2 cellular contexts compared by ENCODE assay signal in the genomic region with DNA sequence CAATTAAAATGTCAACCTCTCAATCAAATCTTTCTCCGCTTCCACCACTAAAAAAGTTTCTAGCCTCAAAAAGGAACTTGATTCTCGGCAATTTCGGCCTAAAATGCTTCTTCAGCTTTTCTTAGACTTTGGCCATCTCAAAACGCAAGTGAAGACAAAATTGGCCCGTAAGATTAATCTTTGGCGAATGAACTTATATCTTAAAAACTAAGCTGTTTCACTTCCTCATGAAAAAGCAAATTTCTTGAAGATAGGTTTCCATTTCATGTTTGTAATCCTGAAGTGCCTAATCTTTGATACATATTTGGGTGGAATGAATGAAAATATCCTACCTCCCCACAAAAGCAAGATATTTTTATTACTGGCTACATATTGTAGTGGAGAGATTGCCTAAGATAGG.
TF ChIP-seq lines count a peak whose summit lies in the region.

No MANE protein-coding gene starts in this region.

TF ChIP-seq in SK-N-SH, 30 proteins besides CTCF, POLR2A, EP300 and RAD21 (continued from another document):
- TF ChIP-seq, protein P1, sequence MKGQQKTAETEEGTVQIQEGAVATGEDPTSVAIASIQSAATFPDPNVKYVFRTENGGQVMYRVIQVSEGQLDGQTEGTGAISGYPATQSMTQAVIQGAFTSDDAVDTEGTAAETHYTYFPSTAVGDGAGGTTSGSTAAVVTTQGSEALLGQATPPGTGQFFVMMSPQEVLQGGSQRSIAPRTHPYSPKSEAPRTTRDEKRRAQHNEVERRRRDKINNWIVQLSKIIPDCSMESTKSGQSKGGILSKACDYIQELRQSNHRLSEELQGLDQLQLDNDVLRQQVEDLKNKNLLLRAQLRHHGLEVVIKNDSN (IDR thresholded peaks at IDR 0.05; ENCODE audit: borderline replicate concordance, low read depth) = no peak
- TF ChIP-seq NRF1 (IDR thresholded peaks at IDR 0.05; ENCODE audit: low read depth, low read length) (no peak), NFIC (IDR thresholded peaks at IDR 0.05; ENCODE audit: borderline replicate concordance) (no peak), YY1 (IDR thresholded peaks at IDR 0.05; ENCODE audit: low read depth) (no peak), RXRA (IDR thresholded peaks at IDR 0.05; ENCODE audit: borderline replicate concordance, low read depth) (no peak), TAF1 (IDR thresholded peaks at IDR 0.05; ENCODE audit: borderline replicate concordance, low read depth, low read length) (no peak), JUND (IDR thresholded peaks at IDR 0.05) (no peak)
- TF ChIP-seq, protein P2, sequence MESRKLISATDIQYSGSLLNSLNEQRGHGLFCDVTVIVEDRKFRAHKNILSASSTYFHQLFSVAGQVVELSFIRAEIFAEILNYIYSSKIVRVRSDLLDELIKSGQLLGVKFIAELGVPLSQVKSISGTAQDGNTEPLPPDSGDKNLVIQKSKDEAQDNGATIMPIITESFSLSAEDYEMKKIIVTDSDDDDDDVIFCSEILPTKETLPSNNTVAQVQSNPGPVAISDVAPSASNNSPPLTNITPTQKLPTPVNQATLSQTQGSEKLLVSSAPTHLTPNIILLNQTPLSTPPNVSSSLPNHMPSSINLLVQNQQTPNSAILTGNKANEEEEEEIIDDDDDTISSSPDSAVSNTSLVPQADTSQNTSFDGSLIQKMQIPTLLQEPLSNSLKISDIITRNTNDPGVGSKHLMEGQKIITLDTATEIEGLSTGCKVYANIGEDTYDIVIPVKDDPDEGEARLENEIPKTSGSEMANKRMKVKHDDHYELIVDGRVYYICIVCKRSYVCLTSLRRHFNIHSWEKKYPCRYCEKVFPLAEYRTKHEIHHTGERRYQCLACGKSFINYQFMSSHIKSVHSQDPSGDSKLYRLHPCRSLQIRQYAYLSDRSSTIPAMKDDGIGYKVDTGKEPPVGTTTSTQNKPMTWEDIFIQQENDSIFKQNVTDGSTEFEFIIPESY (IDR thresholded peaks at IDR 0.05; ENCODE audit: borderline replicate concordance, low read depth) = no peak
- TF ChIP-seq, protein P3, sequence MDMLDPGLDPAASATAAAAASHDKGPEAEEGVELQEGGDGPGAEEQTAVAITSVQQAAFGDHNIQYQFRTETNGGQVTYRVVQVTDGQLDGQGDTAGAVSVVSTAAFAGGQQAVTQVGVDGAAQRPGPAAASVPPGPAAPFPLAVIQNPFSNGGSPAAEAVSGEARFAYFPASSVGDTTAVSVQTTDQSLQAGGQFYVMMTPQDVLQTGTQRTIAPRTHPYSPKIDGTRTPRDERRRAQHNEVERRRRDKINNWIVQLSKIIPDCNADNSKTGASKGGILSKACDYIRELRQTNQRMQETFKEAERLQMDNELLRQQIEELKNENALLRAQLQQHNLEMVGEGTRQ (IDR thresholded peaks at IDR 0.05; ENCODE audit: borderline replicate concordance, low read depth, low read length) = no peak
- TF ChIP-seq, protein P4, sequence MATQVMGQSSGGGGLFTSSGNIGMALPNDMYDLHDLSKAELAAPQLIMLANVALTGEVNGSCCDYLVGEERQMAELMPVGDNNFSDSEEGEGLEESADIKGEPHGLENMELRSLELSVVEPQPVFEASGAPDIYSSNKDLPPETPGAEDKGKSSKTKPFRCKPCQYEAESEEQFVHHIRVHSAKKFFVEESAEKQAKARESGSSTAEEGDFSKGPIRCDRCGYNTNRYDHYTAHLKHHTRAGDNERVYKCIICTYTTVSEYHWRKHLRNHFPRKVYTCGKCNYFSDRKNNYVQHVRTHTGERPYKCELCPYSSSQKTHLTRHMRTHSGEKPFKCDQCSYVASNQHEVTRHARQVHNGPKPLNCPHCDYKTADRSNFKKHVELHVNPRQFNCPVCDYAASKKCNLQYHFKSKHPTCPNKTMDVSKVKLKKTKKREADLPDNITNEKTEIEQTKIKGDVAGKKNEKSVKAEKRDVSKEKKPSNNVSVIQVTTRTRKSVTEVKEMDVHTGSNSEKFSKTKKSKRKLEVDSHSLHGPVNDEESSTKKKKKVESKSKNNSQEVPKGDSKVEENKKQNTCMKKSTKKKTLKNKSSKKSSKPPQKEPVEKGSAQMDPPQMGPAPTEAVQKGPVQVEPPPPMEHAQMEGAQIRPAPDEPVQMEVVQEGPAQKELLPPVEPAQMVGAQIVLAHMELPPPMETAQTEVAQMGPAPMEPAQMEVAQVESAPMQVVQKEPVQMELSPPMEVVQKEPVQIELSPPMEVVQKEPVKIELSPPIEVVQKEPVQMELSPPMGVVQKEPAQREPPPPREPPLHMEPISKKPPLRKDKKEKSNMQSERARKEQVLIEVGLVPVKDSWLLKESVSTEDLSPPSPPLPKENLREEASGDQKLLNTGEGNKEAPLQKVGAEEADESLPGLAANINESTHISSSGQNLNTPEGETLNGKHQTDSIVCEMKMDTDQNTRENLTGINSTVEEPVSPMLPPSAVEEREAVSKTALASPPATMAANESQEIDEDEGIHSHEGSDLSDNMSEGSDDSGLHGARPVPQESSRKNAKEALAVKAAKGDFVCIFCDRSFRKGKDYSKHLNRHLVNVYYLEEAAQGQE (IDR thresholded peaks at IDR 0.05; ENCODE audit: low read depth, low read length) = no peak

TF ChIP-seq in SK-N-SH treated with all-trans-retinoic acid at 6 μM for 48 hours, 23 proteins besides CTCF, POLR2A, EP300 and RAD21:
- TF ChIP-seq, protein P5, sequence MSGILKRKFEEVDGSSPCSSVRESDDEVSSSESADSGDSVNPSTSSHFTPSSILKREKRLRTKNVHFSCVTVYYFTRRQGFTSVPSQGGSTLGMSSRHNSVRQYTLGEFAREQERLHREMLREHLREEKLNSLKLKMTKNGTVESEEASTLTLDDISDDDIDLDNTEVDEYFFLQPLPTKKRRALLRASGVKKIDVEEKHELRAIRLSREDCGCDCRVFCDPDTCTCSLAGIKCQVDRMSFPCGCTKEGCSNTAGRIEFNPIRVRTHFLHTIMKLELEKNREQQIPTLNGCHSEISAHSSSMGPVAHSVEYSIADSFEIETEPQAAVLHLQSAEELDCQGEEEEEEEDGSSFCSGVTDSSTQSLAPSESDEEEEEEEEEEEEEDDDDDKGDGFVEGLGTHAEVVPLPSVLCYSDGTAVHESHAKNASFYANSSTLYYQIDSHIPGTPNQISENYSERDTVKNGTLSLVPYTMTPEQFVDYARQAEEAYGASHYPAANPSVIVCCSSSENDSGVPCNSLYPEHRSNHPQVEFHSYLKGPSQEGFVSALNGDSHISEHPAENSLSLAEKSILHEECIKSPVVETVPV (CRISPR knock-in tag; IDR thresholded peaks at IDR 0.05) = no peak
- TF ChIP-seq, protein P6, sequence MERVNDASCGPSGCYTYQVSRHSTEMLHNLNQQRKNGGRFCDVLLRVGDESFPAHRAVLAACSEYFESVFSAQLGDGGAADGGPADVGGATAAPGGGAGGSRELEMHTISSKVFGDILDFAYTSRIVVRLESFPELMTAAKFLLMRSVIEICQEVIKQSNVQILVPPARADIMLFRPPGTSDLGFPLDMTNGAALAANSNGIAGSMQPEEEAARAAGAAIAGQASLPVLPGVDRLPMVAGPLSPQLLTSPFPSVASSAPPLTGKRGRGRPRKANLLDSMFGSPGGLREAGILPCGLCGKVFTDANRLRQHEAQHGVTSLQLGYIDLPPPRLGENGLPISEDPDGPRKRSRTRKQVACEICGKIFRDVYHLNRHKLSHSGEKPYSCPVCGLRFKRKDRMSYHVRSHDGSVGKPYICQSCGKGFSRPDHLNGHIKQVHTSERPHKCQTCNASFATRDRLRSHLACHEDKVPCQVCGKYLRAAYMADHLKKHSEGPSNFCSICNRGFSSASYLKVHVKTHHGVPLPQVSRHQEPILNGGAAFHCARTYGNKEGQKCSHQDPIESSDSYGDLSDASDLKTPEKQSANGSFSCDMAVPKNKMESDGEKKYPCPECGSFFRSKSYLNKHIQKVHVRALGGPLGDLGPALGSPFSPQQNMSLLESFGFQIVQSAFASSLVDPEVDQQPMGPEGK (CRISPR knock-in tag; IDR thresholded peaks at IDR 0.05; ENCODE audit: borderline replicate concordance) = no peak
- TF ChIP-seq ARNTL (CRISPR knock-in tag; IDR thresholded peaks at IDR 0.05; ENCODE audit: borderline replicate concordance, low read depth) (no peak), ZFP30 (CRISPR knock-in tag; IDR thresholded peaks at IDR 0.05) (no peak), TOX (CRISPR knock-in tag; IDR thresholded peaks at IDR 0.05; ENCODE audit: borderline replicate concordance) (no peak), GLIS3 (CRISPR knock-in tag; IDR thresholded peaks at IDR 0.05) (no peak)
